Comparison of ENCODE assay signal across 15 cellular contexts in genomic region chr14:75196468-75196867, GRCh38. TPM values are rescaled to one million over a fixed set of nuclear protein-coding genes. Genes with fewer than 3 reads are reported as not detected.
DNase-seq lines count a peak whose midpoint lies in the region; ATAC-seq, FAIRE-seq and TF ChIP-seq lines count a peak whose summit lies in the region.
"Had no signal": no experiment of that assay in that cellular context is flagged by ENCODE, and none has a peak within 500 bp of the region (broad histone marks: within the 10 kb centered on the region; RNA-seq: fewer than 3 reads in every experiment).

No MANE protein-coding gene starts in this region.

- no peaks in the 10 kb centered on the region for H3K9me1 ChIP-seq in K562 (ENCODE audit: control insufficient read depth, insufficient read depth, low read length)

- H3K9me3 Mint-ChIP-seq in natural killer cell treated with Interleukin-12 subunit alpha and Interleukin-12 subunit beta and Interleukin-15 and Interleukin-18, amount 100 ng/mL, for 72 hours: no peaks in the 10 kb centered on the region
- H3K9me3 Mint-ChIP-seq in activated T-cell treated with anti-CD3 and anti-CD28 coated beads, Interleukin-2, amount 50 U/mL, for 24 hours: no peaks in the 10 kb centered on the region
- H3K9me3 Mint-ChIP-seq: CD4-positive, alpha-beta memory T cell; T-helper 1 cell treated with Interleukin-12 subunit alpha and Interleukin-12 subunit beta and Interleukin-4 antibody, amounts not matched to agents 30 μg/mL and 1 μg/mL, for 36 hours had no signal

- H3K27me3 ChIP-seq in K562 (ENCODE audit: control insufficient read depth in 2 of 2, insufficient read depth in 2 of 2, low read length in 2 of 2) (no peaks in the 10 kb centered on the region), dorsolateral prefrontal cortex (no peaks in the 10 kb centered on the region)
- H3K27me3 ChIP-seq: brain microvascular endothelial cell had no signal

- TF ChIP-seq POLR2A in NB4 (IDR thresholded peaks at IDR 0.05; ENCODE audit: extremely low read depth, insufficient read length): no peak
- TF ChIP-seq POLR2A in K562 (conservative IDR thresholded peaks at IDR 0.05): no peak

- peak overlapping the region; percentile 72 for H2AFZ ChIP-seq in K562 (ENCODE audit: low read depth, low read length)

- H3K36me3 ChIP-seq in K562 (ENCODE audit: control insufficient read depth, insufficient read depth, low read length): no peaks in the 10 kb centered on the region
- H3K36me3 ChIP-seq: brain microvascular endothelial cell, prostate gland had no signal

- TF ChIP-seq RAD21 in K562 (CRISPR knock-in tag; conservative IDR thresholded peaks at IDR 0.05 in 1 of 2, IDR thresholded peaks at IDR 0.05 in 1 of 2): no peak

- 31% methylated on average over 4 of the region's 4 CpGs for WGBS in K562 (ENCODE audit: insufficient coverage, low coverage, missing lambda C conversion rate)

- no peaks in the 10 kb centered on the region for H3K79me2 ChIP-seq in K562 (ENCODE audit: control insufficient read depth, insufficient read depth, low read length)

- no peak overlapping the region for H3K4me3 ChIP-seq in NB4 (ENCODE audit: low read depth, low read length)
- no peak overlapping the region for H3K4me3 ChIP-seq in K562
- H3K4me3 ChIP-seq in dorsolateral prefrontal cortex: no peak overlapping the region
- H3K4me3 ChIP-seq: prostate gland had no signal

- POLR2A ChIA-PET in K562 (lab: Yijun Ruan, JAX): interaction anchor here (0.6 kb wide), 1 partner anchor 300 kb away, joined by 4 read pairs; no protein-coding TSS in a partner anchor

- peak overlapping the region; percentile 28 to 64 for H3K27ac Mint-ChIP-seq in natural killer cell treated with Interleukin-12 subunit alpha and Interleukin-12 subunit beta and Interleukin-15 and Interleukin-18, amount 100 ng/mL, for 72 hours
- H3K27ac Mint-ChIP-seq in activated T-cell treated with anti-CD3 and anti-CD28 coated beads, Interleukin-2, amount 50 U/mL, for 24 hours: no peak overlapping the region
- H3K27ac Mint-ChIP-seq: T-helper 1 cell treated with Interleukin-12 subunit alpha and Interleukin-12 subunit beta and Interleukin-4 antibody, amounts not matched to agents 30 μg/mL and 1 μg/mL, for 36 hours had no signal

- TF ChIP-seq CTCF in NB4 (IDR thresholded peaks at IDR 0.05; ENCODE audit: low read depth, low read length) (no peak), K562 (IDR thresholded peaks at IDR 0.05 in 2 of 3, conservative IDR thresholded peaks at IDR 0.05 in 1 of 3; ENCODE audit: insufficient read depth in 2 of 3, low read depth in 1 of 3, low read length in 3 of 3) (no peak), dorsolateral prefrontal cortex (IDR thresholded peaks at IDR 0.05 in 54 of 56, conservative IDR thresholded peaks at IDR 0.05 in 2 of 56; ENCODE audit: low read depth in 1 of 56, partially characterized antibody in 56 of 56) (no peak)

- no peak for FAIRE-seq in K562 (lab: Jason Lieb, UNC)

- CTCF ChIA-PET in K562 (lab: Yijun Ruan, JAX; ENCODE audit: low intra/inter-chr PET ratio): no interaction called here

- no peaks in the 10 kb centered on the region for H4K20me1 ChIP-seq in K562 (replicated peaks; ENCODE audit: control insufficient read depth, insufficient read depth, low read length)

- no peak for TF ChIP-seq EP300 in K562 (IDR thresholded peaks at IDR 0.05; ENCODE audit: low read length)

- H3K4me1 Mint-ChIP-seq in natural killer cell treated with Interleukin-12 subunit alpha and Interleukin-12 subunit beta and Interleukin-15 and Interleukin-18, amount 100 ng/mL, for 72 hours (ENCODE audit: low read depth in 2 of 2): peaks cover 13 to 15% of the 10 kb centered on the region in 2 donors
- no peaks in the 10 kb centered on the region for H3K4me1 Mint-ChIP-seq in activated T-cell treated with anti-CD3 and anti-CD28 coated beads, Interleukin-2, amount 50 U/mL, for 24 hours (ENCODE audit: low read depth)

- H3K27me3 Mint-ChIP-seq in natural killer cell treated with Interleukin-12 subunit alpha and Interleukin-12 subunit beta and Interleukin-15 and Interleukin-18, amount 100 ng/mL, for 72 hours: no peaks in the 10 kb centered on the region
- no peaks in the 10 kb centered on the region for H3K27me3 Mint-ChIP-seq in activated T-cell treated with anti-CD3 and anti-CD28 coated beads, Interleukin-2, amount 50 U/mL, for 24 hours
- H3K27me3 Mint-ChIP-seq: CD4-positive, alpha-beta memory T cell had no signal

- H3K4me3 Mint-ChIP-seq in natural killer cell treated with Interleukin-12 subunit alpha and Interleukin-12 subunit beta and Interleukin-15 and Interleukin-18, amount 100 ng/mL, for 72 hours: no peak overlapping the region
- H3K4me3 Mint-ChIP-seq in activated T-cell treated with anti-CD3 and anti-CD28 coated beads, Interleukin-2, amount 50 U/mL, for 24 hours: no peak overlapping the region
- H3K4me3 Mint-ChIP-seq: CD4-positive, alpha-beta memory T cell; T-helper 1 cell treated with Interleukin-12 subunit alpha and Interleukin-12 subunit beta and Interleukin-4 antibody, amounts not matched to agents 30 μg/mL and 1 μg/mL, for 36 hours had no signal

- H3K4me1 ChIP-seq in K562 (replicated peaks in 1 of 2; ENCODE audit: control insufficient read depth in 2 of 2, insufficient read depth in 2 of 2, low read length in 2 of 2): peaks cover 14 to 16% of the 10 kb centered on the region in 2 experiments; a peak in 4 of 5 replicates

- intact Hi-C loops in K562 (cut with micrococcal nuclease): no loop called here
- intact Hi-C loops in dorsolateral prefrontal cortex (cut with DNase I): loop anchor here in 1 of 2 donors (5.0 kb wide), 1 partner anchor 41 kb away; no protein-coding TSS in a partner anchor

- peak overlapping the region in 1 of 2 experiments; percentile 65; a peak in 1 of 4 replicates for H3K9ac ChIP-seq in K562 (ENCODE audit: insufficient read depth in 1 of 2, low read depth in 2 of 2, low read length in 2 of 2)

- H3K27ac ChIP-seq in K562 (ENCODE audit: extremely low read depth, low read depth, low read length) (no peak overlapping the region), dorsolateral prefrontal cortex (no peak overlapping the region)
- H3K27ac ChIP-seq: brain microvascular endothelial cell, prostate gland had no signal

- in situ Hi-C loops in K562 (cut with MboI): no loop called here

- DNase-seq in DMS153 (lab: John Stamatoyannopoulos, UW): peak; percentile 68
- peak; percentile 69 for DNase-seq in NB4 (ENCODE audit: low read depth)
- DNase-seq in K562 (ENCODE audit: extremely low read depth in 1 of 4, low spot score in 3 of 4): no peak
- no peak for DNase-seq in natural killer cell treated with Interleukin-12 subunit alpha and Interleukin-12 subunit beta and Interleukin-15 and Interleukin-18, amount 100 ng/mL, for 72 hours (ENCODE audit: low spot score)
- no peak for DNase-seq in dorsolateral prefrontal cortex
- DNase-seq in activated T-cell treated with anti-CD3 and anti-CD28 coated beads, Interleukin-2, amount 50 U/mL, for 24 hours: no peak
- DNase-seq in COLO829 (ENCODE audit: low spot score): no peak
- no peak for DNase-seq in activated CD8-positive, alpha-beta memory T cell treated with anti-CD3 and anti-CD28 coated beads, Interleukin-2, amount 50 U/mL, for 4 hours
- DNase-seq: brain microvascular endothelial cell; CD4-positive, alpha-beta memory T cell; IMR-90; kidney glomerular epithelial cell; NCI-H446 treated with DMSO at 0.1 percent for 48 hours had no signal

- ATAC-seq in K562: peak; percentile 79
- ATAC-seq in natural killer cell treated with Interleukin-12 subunit alpha and Interleukin-12 subunit beta and Interleukin-15 and Interleukin-18, amount 100 ng/mL, for 72 hours: peak in 1 of 2 donors; percentile 51

- no TSS peak for BruUV-seq in K562 (replicated peaks; lab: Mats Ljungman, UMichigan)

- no peaks in the 10 kb centered on the region for H3K36me3 Mint-ChIP-seq in natural killer cell treated with Interleukin-12 subunit alpha and Interleukin-12 subunit beta and Interleukin-15 and Interleukin-18, amount 100 ng/mL, for 72 hours
- no peaks in the 10 kb centered on the region for H3K36me3 Mint-ChIP-seq in activated T-cell treated with anti-CD3 and anti-CD28 coated beads, Interleukin-2, amount 50 U/mL, for 24 hours (ENCODE audit: low read depth)
- H3K36me3 Mint-ChIP-seq: CD4-positive, alpha-beta memory T cell had no signal

- H3K9me3 ChIP-seq in K562 (replicated peaks; ENCODE audit: control insufficient read depth, insufficient read depth, low read depth, low read length): no peaks in the 10 kb centered on the region
- H3K9me3 ChIP-seq: prostate gland had no signal

- no peak overlapping the region; the same call in 1 of the 2 replicates for H3K4me2 ChIP-seq in K562 (ENCODE audit: insufficient read depth, low read length)

RNA-seq across cellular contexts. Expression of gene TMED10, which starts 20.1 kb away (rescaled TPM):
- 104 and 130 TPM in 2 replicates for total RNA-seq in K562 (2011; cell fraction: chromatin; rRNA removed; ENCODE audit: low replicate concordance)
- 186 and 192 TPM in 2 replicates for total RNA-seq in K562 (2011; cell fraction: nucleolus; rRNA removed)
- 198 and 249 TPM in 2 replicates for total RNA-seq in K562 (2011; cell fraction: nucleoplasm; rRNA removed)
- total RNA-seq in K562 (2014; rRNA removed) (46.9 and 62.2 TPM in 2 replicates), K562 (2014; rRNA removed; fragmentation: Illumina TruSeq; extraction: Trizol) (87.9 and 95.0 TPM in 2 replicates), K562 (2015; rRNA removed; fragmentation: Illumina TruSeq; extraction: Trizol) (101 and 105 TPM in 2 replicates), K562 (2021) (124 and 126 TPM in 2 replicates), dorsolateral prefrontal cortex (100 to 1,000 TPM; 120 to 287 (median 172) TPM)
- polyA plus RNA-seq in K562 (2011; rRNA removed) (169 and 170 TPM in 2 replicates), K562 (2014; fragmentation: Illumina TruSeq; extraction: Trizol) (154 and 185 TPM in 2 replicates), K562 (2014; fragmentation: Nextera tagmentation; extraction: Ambion mirVana) (100 to 1,000 TPM; 206 to 233 TPM), K562 (2014; rRNA removed) (84.7 and 134 TPM in 2 replicates)
- polyA plus RNA-seq in K562 (2011; cell fraction: cytosol; rRNA removed): 135 and 158 TPM in 2 replicates
- 48.7 and 51.6 TPM in 2 replicates for polyA plus RNA-seq in K562 (2011; cell fraction: nucleus; rRNA removed)
- 81.0 and 147 TPM in 2 replicates for polyA plus RNA-seq in K562 (2012)
- polyA minus RNA-seq in K562 (2011; rRNA and poly(A)+ RNA removed): 234 and 258 TPM in 2 replicates
- 112 and 142 TPM in 2 replicates for polyA minus RNA-seq in K562 (2011; cell fraction: cytosol; rRNA and poly(A)+ RNA removed)
- polyA minus RNA-seq in K562 (2011; cell fraction: nucleus; rRNA and poly(A)+ RNA removed): 30.7 and 39.5 TPM in 2 replicates
- total RNA-seq in natural killer cell treated with Interleukin-12 subunit alpha and Interleukin-12 subunit beta and Interleukin-15 and Interleukin-18, amount 100 ng/mL, for 72 hours: 100 to 1,000 TPM; 200 to 265 TPM

Comparison
In these comparisons a context has a peak if more than half of its experiments do, and no peak if none do; other contexts are left out.
1. DNase-seq: peak in DMS153 (single experiment) and NB4 (single experiment); none in K562 (0 of 4), natural killer cell treated with Interleukin-12 subunit alpha and Interleukin-12 subunit beta and Interleukin-15 and Interleukin-18, amount 100 ng/mL, for 72 hours (single experiment), dorsolateral prefrontal cortex (0 of 10), activated T-cell treated with anti-CD3 and anti-CD28 coated beads, Interleukin-2, amount 50 U/mL, for 24 hours (single experiment), COLO829 (single experiment) and activated CD8-positive, alpha-beta memory T cell treated with anti-CD3 and anti-CD28 coated beads, Interleukin-2, amount 50 U/mL, for 4 hours (single experiment).